24 cellular contexts compared by ENCODE assay signal in genomic region chr4:39898015-39898414, GRCh38.
"Had no signal": no experiment of that assay in that cellular context is flagged by ENCODE, and none has a peak within 500 bp of the region (broad histone marks: within the 10 kb centered on the region; RNA-seq: fewer than 3 reads in every experiment).

No MANE protein-coding gene starts in this region.

- H3K4me1 ChIP-seq: colonic mucosa, pancreas, right atrium auricular region, suprapubic skin, transverse colon, upper lobe of right lung, uterus had no signal

- H3K36me3 Mint-ChIP-seq: natural killer cell had no signal

- H3K4me1 Mint-ChIP-seq: natural killer cell had no signal

- H3K4me3 Mint-ChIP-seq: dendritic cell treated with granulocyte-macrophage colony-stimulating factor and Interleukin-4, amounts not matched to agents 40 ng/mL and 50 ng/mL, for 4 days; memory B cell; natural killer cell; stimulated activated memory B cell treated with anti-CD40 and anti-IgM and Interleukin-4, amounts not matched to agents 10 μg/mL and 1 μg/mL and 100 μg/mL, for 72 hours; stimulated activated naive CD8-positive, alpha-beta T cell treated with anti-CD3 and anti-CD28 coated beads, Interleukin-15, Interleukin-2, amounts not matched to agents 100 ng/mL and 50 ng/mL, for 24 hours had no signal

- H3K27ac ChIP-seq: colonic mucosa, esophagus squamous epithelium, pancreas, right atrium auricular region, skin epidermis, spleen, suprapubic skin, transverse colon, upper lobe of right lung, uterus had no signal

- H3K9me3 Mint-ChIP-seq: dendritic cell treated with granulocyte-macrophage colony-stimulating factor and Interleukin-4, amounts not matched to agents 40 ng/mL and 50 ng/mL, for 4 days; memory B cell; natural killer cell; stimulated activated memory B cell treated with anti-CD40 and anti-IgM and Interleukin-4, amounts not matched to agents 10 μg/mL and 1 μg/mL and 100 μg/mL, for 72 hours; stimulated activated naive CD8-positive, alpha-beta T cell treated with anti-CD3 and anti-CD28 coated beads, Interleukin-15, Interleukin-2, amounts not matched to agents 100 ng/mL and 50 ng/mL, for 24 hours had no signal

- H3K27me3 ChIP-seq: colonic mucosa, esophagus squamous epithelium, pancreas, right atrium auricular region, spleen, suprapubic skin, transverse colon, upper lobe of right lung, uterus had no signal

- H3K27ac Mint-ChIP-seq: dendritic cell treated with granulocyte-macrophage colony-stimulating factor and Interleukin-4, amounts not matched to agents 40 ng/mL and 50 ng/mL, for 4 days; natural killer cell; stimulated activated memory B cell treated with anti-CD40 and anti-IgM and Interleukin-4, amounts not matched to agents 10 μg/mL and 1 μg/mL and 100 μg/mL, for 72 hours; stimulated activated naive CD8-positive, alpha-beta T cell treated with anti-CD3 and anti-CD28 coated beads, Interleukin-15, Interleukin-2, amounts not matched to agents 100 ng/mL and 50 ng/mL, for 24 hours had no signal

- ATAC-seq: left lobe of liver; natural killer cell; pancreas; stimulated activated memory B cell treated with anti-CD40 and anti-IgM and Interleukin-4, amounts not matched to agents 10 μg/mL and 1 μg/mL and 100 μg/mL, for 72 hours; upper lobe of right lung had no signal

- H3K36me3 ChIP-seq: uterus had no signal

- DNase-seq: colonic mucosa; effector memory CD4-positive, alpha-beta T cell; erythroblast; esophagus squamous epithelium; foreskin melanocyte; hypothalamus; kidney; natural killer cell; occipital lobe; pancreas; spleen; stimulated activated CD4-positive, alpha-beta T cell treated with anti-CD3 and anti-CD28 coated beads, Interleukin-4, amount 100 ng/mL, for 4 hours; transverse colon; upper lobe of right lung; uterus had no signal

- H3K4me3 ChIP-seq: colonic mucosa, esophagus squamous epithelium, lung, pancreas, right atrium auricular region, skin epidermis, spleen, suprapubic skin, transverse colon, upper lobe of right lung, uterus had no signal

- H3K27me3 Mint-ChIP-seq: dendritic cell treated with granulocyte-macrophage colony-stimulating factor and Interleukin-4, amounts not matched to agents 40 ng/mL and 50 ng/mL, for 4 days; memory B cell; stimulated activated memory B cell treated with anti-CD40 and anti-IgM and Interleukin-4, amounts not matched to agents 10 μg/mL and 1 μg/mL and 100 μg/mL, for 72 hours; stimulated activated naive CD8-positive, alpha-beta T cell treated with anti-CD3 and anti-CD28 coated beads, Interleukin-15, Interleukin-2, amounts not matched to agents 100 ng/mL and 50 ng/mL, for 24 hours had no signal

- H3K9me3 ChIP-seq: colonic mucosa, esophagus squamous epithelium, pancreas, right atrium auricular region, spleen, suprapubic skin, transverse colon, upper lobe of right lung, uterus had no signal
